In the genomic region with DNA sequence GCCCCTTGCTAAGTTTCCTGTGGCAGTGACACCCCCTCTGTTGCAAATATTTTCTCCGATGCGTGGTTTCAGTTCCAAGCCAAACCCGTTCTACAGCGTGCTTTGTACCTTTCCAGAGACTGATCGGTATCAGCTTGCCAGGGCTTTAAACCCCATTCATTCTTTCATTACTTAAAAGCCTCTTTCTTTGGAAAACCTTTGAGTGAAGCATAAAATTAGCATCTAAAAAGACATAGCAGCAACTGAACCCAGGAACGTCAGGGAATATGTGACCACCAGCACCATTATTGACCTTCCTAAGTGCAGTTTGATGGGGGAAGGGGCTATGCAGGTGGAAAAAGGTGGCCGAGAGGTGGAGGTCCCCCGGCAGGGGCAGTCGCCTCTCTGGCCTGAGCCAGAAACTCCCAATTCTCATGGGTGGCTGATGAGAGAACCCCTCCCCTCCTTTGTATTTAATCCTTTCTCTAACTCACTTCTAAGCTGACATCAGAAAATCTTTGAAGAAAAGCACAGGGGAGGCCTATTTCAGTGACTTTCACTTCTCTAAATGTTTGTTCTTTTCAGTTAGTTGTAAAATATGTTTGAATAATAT, we compare ENCODE assay signal across 8 cellular contexts.
DNase-seq lines count a peak whose midpoint lies in the region; ATAC-seq, FAIRE-seq and TF ChIP-seq lines count a peak whose summit lies in the region.

No MANE protein-coding gene starts in this region.

- H3K36me3 ChIP-seq in astrocyte (ENCODE audit: insufficient read depth, low read length) (no peaks in the 10 kb centered on the region), tibial artery (no peaks in the 10 kb centered on the region)

- H3K79me2 ChIP-seq in astrocyte (ENCODE audit: insufficient read depth, low read length) = no peaks in the 10 kb centered on the region

- DNase-seq in astrocyte (ENCODE audit: low read depth) = peak; percentile 14
- no peak for DNase-seq in neural crest cell (ENCODE audit: low read depth, low spot score)
- DNase-seq in activated gamma-delta T cell treated with Interleukin-2 at 50 U/mL for 16 hours = no peak
- no peak for DNase-seq in AML-193 (lab: John Stamatoyannopoulos, UW)
- DNase-seq in DMS 273 treated with DMSO at 0.1 percent for 48 hours (lab: John Stamatoyannopoulos, UW) = no peak
- no peak for DNase-seq in tibial artery

- intact Hi-C loops in tibial artery (cut with DNase I; ENCODE audit: low total_unique reads) = no loop called here

- peak overlapping the region; percentile 80 for H3K4me2 ChIP-seq in astrocyte (ENCODE audit: low read length)

- H2AFZ ChIP-seq in astrocyte (ENCODE audit: low read depth, low read length) = peak overlapping the region; percentile 48

- H3K36me3 Mint-ChIP-seq in astrocyte (ENCODE audit: low read depth, unreplicated experiment) (peaks cover 1% of the 10 kb centered on the region), neural crest cell (ENCODE audit: low read depth) (peaks cover 9% of the 10 kb centered on the region)

- H3K4me1 ChIP-seq in astrocyte (ENCODE audit: insufficient read depth, low read length) (peaks cover 5% of the 10 kb centered on the region), tibial artery (peaks cover 0 to 4% (median 0%) of the 10 kb centered on the region in 4 donors)

- H3K4me3 ChIP-seq in astrocyte (ENCODE audit: insufficient read depth, low read depth, low read length) (peak overlapping the region; percentile 20), tibial artery (no peak overlapping the region)

- FAIRE-seq in astrocyte (lab: Jason Lieb, UNC) = no peak

- peaks cover 5% of the 10 kb centered on the region for H3K9me3 Mint-ChIP-seq in astrocyte (ENCODE audit: unreplicated experiment)
- H3K9me3 Mint-ChIP-seq in neural crest cell = peaks cover 10% of the 10 kb centered on the region

- H3K27me3 ChIP-seq in astrocyte (ENCODE audit: insufficient read depth, low read length) (no peaks in the 10 kb centered on the region), tibial artery (peaks cover 0 to 11% of the 10 kb centered on the region in 2 donors)

- H3K4me1 Mint-ChIP-seq in astrocyte (ENCODE audit: low read depth, unreplicated experiment) = peaks cover 18% of the 10 kb centered on the region
- H3K4me1 Mint-ChIP-seq in neural crest cell = peaks cover 37% of the 10 kb centered on the region

- H3K9me3 ChIP-seq in astrocyte (ENCODE audit: insufficient read depth, low read depth, low read length) (no peaks in the 10 kb centered on the region), tibial artery (peaks cover 0 to 9% (median 6%) of the 10 kb centered on the region in 3 donors)

- H3K27ac Mint-ChIP-seq in astrocyte (ENCODE audit: unreplicated experiment) (peak overlapping the region; percentile 23), neural crest cell (ENCODE audit: unreplicated experiment) (peak overlapping the region; percentile 82)

- H3K27ac ChIP-seq in astrocyte (ENCODE audit: low read depth, low read length) (no peak overlapping the region), tibial artery (no peak overlapping the region)

- peak overlapping the region; percentile 51 for H3K9ac ChIP-seq in astrocyte (ENCODE audit: low read length)

- ATAC-seq in GM19035 (IDR thresholded peaks at IDR 0.05; ENCODE audit: unreplicated experiment) = peak; percentile 64
- peak; percentile 59 for ATAC-seq in HG03135 (IDR thresholded peaks at IDR 0.05; ENCODE audit: unreplicated experiment)

- H4K20me1 ChIP-seq in astrocyte (ENCODE audit: insufficient read depth, low read length) = no peaks in the 10 kb centered on the region

- H3K27me3 Mint-ChIP-seq in astrocyte (ENCODE audit: low read depth, unreplicated experiment) (peaks cover 4% of the 10 kb centered on the region), neural crest cell (ENCODE audit: low read depth) (no peaks in the 10 kb centered on the region)

- H3K4me3 Mint-ChIP-seq in astrocyte (ENCODE audit: unreplicated experiment) (no peak overlapping the region), neural crest cell (peak overlapping the region; percentile 76)

- TF ChIP-seq CTCF in astrocyte (IDR thresholded peaks at IDR 0.05; ENCODE audit: insufficient read depth, low read depth, low read length) (no peak), neural crest cell (conservative IDR thresholded peaks at IDR 0.05) (peak; percentile 26), tibial artery (IDR thresholded peaks at IDR 0.05) (no peak)
